Comparison of ENCODE assay signal across 10 cellular contexts in genomic region chr11:2142762-2143202, GRCh38. TPM values are rescaled to one million over a fixed set of nuclear protein-coding genes. Genes with fewer than 3 reads are reported as not detected.
DNase-seq lines count a peak whose midpoint lies in the region; FAIRE-seq and TF ChIP-seq lines count a peak whose summit lies in the region.
"Had no signal": no experiment of that assay in that cellular context is flagged by ENCODE, and none has a peak within 500 bp of the region (broad histone marks: within the 10 kb centered on the region; RNA-seq: fewer than 3 reads in every experiment).

No MANE protein-coding gene starts in this region.

- FAIRE-seq in GM18507 (lab: Jason Lieb, UNC), result peak; percentile 60

- DNase-seq in GM18507 (ENCODE audit: extremely low spot score, insufficient read length, low read depth), result no peak
- peak; percentile 12 for DNase-seq in RPMI7951 (ENCODE audit: low read depth)
- peak; percentile 12 to 79 for DNase-seq in cardiac fibroblast (ENCODE audit: low read depth in 2 of 2)
- peak; percentile 49 for DNase-seq in stimulated activated CD4-positive, alpha-beta T cell treated with anti-CD3 and anti-CD28 coated beads, Interleukin-1b, Interleukin-23, amount 100 ng/mL, for 48 hours
- DNase-seq in DMS79 (lab: John Stamatoyannopoulos, UW), result no peak
- DNase-seq in Kasumi-1 (lab: John Stamatoyannopoulos, UW), result no peak
- DNase-seq in NCI-H2107 (lab: John Stamatoyannopoulos, UW), result no peak
- no peak for DNase-seq in NCI-H1694 (lab: John Stamatoyannopoulos, UW)
- DNase-seq: midbrain, NCI-H1930 had no signal

- no peak overlapping the region for H3K4me3 ChIP-seq in cardiac fibroblast (replicated peaks in 1 of 2; ENCODE audit: low read depth in 2 of 2, low read length in 2 of 2)

- TF ChIP-seq CTCF in cardiac fibroblast (IDR thresholded peaks at IDR 0.05; ENCODE audit: low read depth, low read length), result no peak

RNA-seq across cellular contexts. Expression of gene IGF2, which starts 3.6 kb away (rescaled TPM):
- not detected in 2 replicates for total RNA-seq in RPMI7951 (2014; rRNA removed; shearing (Covaris generic))

RNA-seq across cellular contexts. Expression of gene INS, which starts 18.2 kb away (rescaled TPM):
- total RNA-seq in RPMI7951 (2014; rRNA removed; shearing (Covaris generic)), result not detected in 2 replicates

RNA-seq across cellular contexts. Expression of gene TH, which starts 28.8 kb away (rescaled TPM):
- total RNA-seq in RPMI7951 (2014; rRNA removed; shearing (Covaris generic)), result 0.24 and 0.88 TPM in 2 replicates

Comparison
In these comparisons a context has a peak if more than half of its experiments do, and no peak if none do; other contexts are left out.
1. DNase-seq: peak in RPMI7951 (single experiment), cardiac fibroblast (2 of 2) and stimulated activated CD4-positive, alpha-beta T cell treated with anti-CD3 and anti-CD28 coated beads, Interleukin-1b, Interleukin-23, amount 100 ng/mL, for 48 hours (single experiment); none in GM18507 (single experiment), DMS79 (single experiment), Kasumi-1 (0 of 2), NCI-H2107 (single experiment) and NCI-H1694 (single experiment).